1 cellular context compared by ENCODE assay signal in the genomic region with DNA sequence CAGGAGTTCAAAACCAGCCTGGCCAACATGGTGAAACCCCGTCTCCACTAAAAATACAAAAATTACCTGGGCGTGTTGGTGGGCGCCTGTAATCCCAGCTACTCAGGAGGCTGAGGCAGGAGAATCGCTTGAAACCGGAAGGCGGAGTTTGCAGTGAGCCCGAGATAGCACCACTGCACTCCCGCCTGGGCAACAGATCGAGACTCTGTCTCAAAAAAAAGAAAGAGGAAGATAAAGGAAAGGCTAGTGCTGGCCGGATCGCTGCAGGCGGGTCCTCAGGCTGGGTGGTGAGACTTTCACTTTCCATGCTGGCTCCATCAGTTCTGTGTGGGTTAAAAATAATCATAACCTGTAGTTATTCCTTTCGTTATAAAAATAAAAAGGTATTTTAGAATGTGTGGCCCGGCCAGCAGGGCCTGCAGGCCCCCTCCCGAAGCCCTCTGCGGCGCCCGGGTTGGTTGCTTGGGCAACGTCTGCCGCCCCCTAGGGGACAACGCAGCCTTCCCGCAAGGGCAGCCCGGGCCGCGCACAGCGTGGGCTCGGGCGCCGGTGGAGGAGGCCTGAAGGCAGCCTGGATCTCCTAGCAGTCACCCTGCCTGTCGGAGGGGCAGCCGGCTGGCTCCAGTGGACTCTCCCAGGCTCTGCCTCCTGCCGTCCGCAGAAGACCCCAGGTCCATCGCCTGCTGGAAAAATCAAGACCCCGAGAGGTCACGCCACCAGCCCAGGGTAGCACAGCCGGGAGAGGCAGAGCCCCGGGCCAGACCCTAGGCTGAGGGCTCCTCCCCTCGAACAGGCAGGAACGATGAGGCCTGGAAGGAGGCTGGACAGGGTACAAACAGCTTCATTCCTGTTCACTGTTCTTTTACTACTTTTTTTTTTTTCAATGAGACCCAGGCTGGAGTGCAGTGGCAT.
A peak's percentile ranks its signal among the peaks of the same experiment; 100 is the strongest.
TF ChIP-seq lines count a peak whose summit lies in the region.

No MANE protein-coding gene starts in this region.

TF ChIP-seq in HepG2, 621 proteins besides CTCF, POLR2A, EP300 and RAD21 (continued from another document and continues in another):
- TF ChIP-seq RCOR2 (CRISPR knock-in tag; IDR thresholded peaks at IDR 0.05) (0 out of 2 replicates have a peak, but pooled peaks have one; percentile 15), DNMT1 (CRISPR knock-in tag; IDR thresholded peaks at IDR 0.05) (no peak), NFKBIZ (CRISPR knock-in tag; IDR thresholded peaks at IDR 0.05) (no peak), TBX2 (CRISPR knock-in tag; IDR thresholded peaks at IDR 0.05; ENCODE audit: borderline replicate concordance) (no peak), PHB2 (IDR thresholded peaks at IDR 0.05; ENCODE audit: partially characterized antibody) (no peak), NR2F1 (CRISPR knock-in tag; IDR thresholded peaks at IDR 0.05) (no peak), RFX3 (CRISPR knock-in tag; IDR thresholded peaks at IDR 0.05) (peak; percentile 65), ZFY (CRISPR knock-in tag; IDR thresholded peaks at IDR 0.05) (peak; percentile 73), TRIM24 (CRISPR knock-in tag; IDR thresholded peaks at IDR 0.05) (no peak), RFX1 (IDR thresholded peaks at IDR 0.05) (peak; percentile 25; the same call in 1 of the 2 replicates), RXRA (CRISPR knock-in tag; IDR thresholded peaks at IDR 0.05) (peak; percentile 39; the same call in 1 of the 2 replicates), KDM3A (CRISPR knock-in tag; IDR thresholded peaks at IDR 0.05; ENCODE audit: low read depth) (0 out of 2 replicates have a peak, but pooled peaks have one; percentile 31), IRX3 (CRISPR knock-in tag; IDR thresholded peaks at IDR 0.05; ENCODE audit: borderline replicate concordance, low read depth) (no peak), U2AF1 (optimal IDR thresholded peaks at IDR 0.05; ENCODE audit: low read depth, low read length) (peak; percentile 56), ZFP36L1 (CRISPR knock-in tag; IDR thresholded peaks at IDR 0.05) (no peak), ZNF230 (CRISPR knock-in tag; IDR thresholded peaks at IDR 0.05) (no peak), NFKB2 (CRISPR knock-in tag; IDR thresholded peaks at IDR 0.05; ENCODE audit: borderline replicate concordance) (no peak), YEATS4 (CRISPR knock-in tag; IDR thresholded peaks at IDR 0.05; ENCODE audit: borderline replicate concordance) (0 out of 2 replicates have a peak, but pooled peaks have one; percentile 30), ZEB1 (IDR thresholded peaks at IDR 0.05; ENCODE audit: insufficient replicate concordance, low read depth) (no peak), GFI1 (CRISPR knock-in tag; IDR thresholded peaks at IDR 0.05; ENCODE audit: borderline replicate concordance) (no peak), ERF (CRISPR knock-in tag; IDR thresholded peaks at IDR 0.05) (no peak), MTA1 (CRISPR knock-in tag; IDR thresholded peaks at IDR 0.05; ENCODE audit: borderline replicate concordance) (no peak), ZNF296 (CRISPR knock-in tag; conservative IDR thresholded peaks at IDR 0.05) (no peak), FOSL2 (CRISPR knock-in tag; IDR thresholded peaks at IDR 0.05) (no peak), ZNF501 (CRISPR knock-in tag; IDR thresholded peaks at IDR 0.05) (no peak), MAFF (IDR thresholded peaks at IDR 0.05; ENCODE audit: low read depth, low read length) (no peak), CEBPG (CRISPR knock-in tag; IDR thresholded peaks at IDR 0.05) (no peak), MAZ (IDR thresholded peaks at IDR 0.05; ENCODE audit: borderline replicate concordance, low read depth, low read length) (no peak), MAZ (CRISPR knock-in tag; IDR thresholded peaks at IDR 0.05; ENCODE audit: low read depth) (no peak), ZNF234 (CRISPR knock-in tag; conservative IDR thresholded peaks at IDR 0.05) (no peak), SRSF1 (optimal IDR thresholded peaks at IDR 0.05; ENCODE audit: low read depth, low read length) (peak; percentile 35), SYNCRIP (IDR thresholded peaks at IDR 0.05; ENCODE audit: insufficient read depth, low read depth, low read length) (no peak), GATAD2A (CRISPR knock-in tag; IDR thresholded peaks at IDR 0.05) (peak; percentile 48; the same call in 1 of the 2 replicates), KDM2A (CRISPR knock-in tag; IDR thresholded peaks at IDR 0.05; ENCODE audit: borderline replicate concordance, low read depth) (peak; percentile 63; the same call in 1 of the 2 replicates), SP1 (IDR thresholded peaks at IDR 0.05) (no peak), SP1 (CRISPR knock-in tag; IDR thresholded peaks at IDR 0.05) (no peak), ZMYM3 (CRISPR knock-in tag; IDR thresholded peaks at IDR 0.05) (peak; percentile 57; the same call in 1 of the 2 replicates), HOXA3 (CRISPR knock-in tag; IDR thresholded peaks at IDR 0.05) (peak; percentile 69), SAFB2 (CRISPR knock-in tag; IDR thresholded peaks at IDR 0.05; ENCODE audit: borderline replicate concordance, low read depth) (no peak), ZBTB7B (CRISPR knock-in tag; IDR thresholded peaks at IDR 0.05) (peak; percentile 55), ARNT (IDR thresholded peaks at IDR 0.05) (no peak)
- TF ChIP-seq, protein P1, sequence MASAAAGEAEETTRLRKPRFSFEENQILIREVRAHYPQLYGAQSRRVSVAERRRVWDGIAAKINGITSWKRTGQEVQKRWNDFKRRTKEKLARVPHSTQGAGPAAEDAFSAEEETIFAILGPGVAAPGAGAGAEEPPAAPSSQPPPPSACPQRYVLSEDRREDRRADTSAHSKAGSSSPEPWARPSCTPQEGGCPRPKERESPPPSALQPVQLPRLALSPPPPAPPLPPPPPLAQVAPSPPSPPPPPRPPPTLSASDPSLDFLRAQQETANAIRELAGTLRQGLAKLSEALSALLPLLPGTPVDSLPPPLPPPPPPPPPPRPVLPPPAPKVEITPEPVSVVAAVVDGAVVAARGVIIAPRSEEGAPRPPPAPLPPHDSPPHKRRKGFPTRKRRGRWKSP (CRISPR knock-in tag; IDR thresholded peaks at IDR 0.05): 0 out of 2 replicates have a peak, but pooled peaks have one; percentile 21
- TF ChIP-seq, protein P2, sequence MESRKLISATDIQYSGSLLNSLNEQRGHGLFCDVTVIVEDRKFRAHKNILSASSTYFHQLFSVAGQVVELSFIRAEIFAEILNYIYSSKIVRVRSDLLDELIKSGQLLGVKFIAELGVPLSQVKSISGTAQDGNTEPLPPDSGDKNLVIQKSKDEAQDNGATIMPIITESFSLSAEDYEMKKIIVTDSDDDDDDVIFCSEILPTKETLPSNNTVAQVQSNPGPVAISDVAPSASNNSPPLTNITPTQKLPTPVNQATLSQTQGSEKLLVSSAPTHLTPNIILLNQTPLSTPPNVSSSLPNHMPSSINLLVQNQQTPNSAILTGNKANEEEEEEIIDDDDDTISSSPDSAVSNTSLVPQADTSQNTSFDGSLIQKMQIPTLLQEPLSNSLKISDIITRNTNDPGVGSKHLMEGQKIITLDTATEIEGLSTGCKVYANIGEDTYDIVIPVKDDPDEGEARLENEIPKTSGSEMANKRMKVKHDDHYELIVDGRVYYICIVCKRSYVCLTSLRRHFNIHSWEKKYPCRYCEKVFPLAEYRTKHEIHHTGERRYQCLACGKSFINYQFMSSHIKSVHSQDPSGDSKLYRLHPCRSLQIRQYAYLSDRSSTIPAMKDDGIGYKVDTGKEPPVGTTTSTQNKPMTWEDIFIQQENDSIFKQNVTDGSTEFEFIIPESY (CRISPR knock-in tag; IDR thresholded peaks at IDR 0.05): peak; percentile 90
- TF ChIP-seq, protein P3, sequence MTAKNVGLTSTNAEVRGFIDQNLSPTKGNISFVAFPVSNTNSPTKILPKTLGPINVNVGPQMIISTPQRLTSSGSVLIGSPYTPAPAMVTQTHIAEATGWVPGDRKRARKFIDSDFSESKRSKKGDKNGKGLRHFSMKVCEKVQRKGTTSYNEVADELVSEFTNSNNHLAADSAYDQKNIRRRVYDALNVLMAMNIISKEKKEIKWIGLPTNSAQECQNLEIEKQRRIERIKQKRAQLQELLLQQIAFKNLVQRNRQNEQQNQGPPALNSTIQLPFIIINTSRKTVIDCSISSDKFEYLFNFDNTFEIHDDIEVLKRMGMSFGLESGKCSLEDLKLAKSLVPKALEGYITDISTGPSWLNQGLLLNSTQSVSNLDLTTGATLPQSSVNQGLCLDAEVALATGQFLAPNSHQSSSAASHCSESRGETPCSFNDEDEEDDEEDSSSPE (CRISPR knock-in tag; IDR thresholded peaks at IDR 0.05): 0 out of 2 replicates have a peak, but pooled peaks have one; percentile 11
- TF ChIP-seq, protein P4, sequence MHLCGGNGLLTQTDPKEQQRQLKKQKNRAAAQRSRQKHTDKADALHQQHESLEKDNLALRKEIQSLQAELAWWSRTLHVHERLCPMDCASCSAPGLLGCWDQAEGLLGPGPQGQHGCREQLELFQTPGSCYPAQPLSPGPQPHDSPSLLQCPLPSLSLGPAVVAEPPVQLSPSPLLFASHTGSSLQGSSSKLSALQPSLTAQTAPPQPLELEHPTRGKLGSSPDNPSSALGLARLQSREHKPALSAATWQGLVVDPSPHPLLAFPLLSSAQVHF (CRISPR knock-in tag; IDR thresholded peaks at IDR 0.05): no peak
- TF ChIP-seq, protein P5, sequence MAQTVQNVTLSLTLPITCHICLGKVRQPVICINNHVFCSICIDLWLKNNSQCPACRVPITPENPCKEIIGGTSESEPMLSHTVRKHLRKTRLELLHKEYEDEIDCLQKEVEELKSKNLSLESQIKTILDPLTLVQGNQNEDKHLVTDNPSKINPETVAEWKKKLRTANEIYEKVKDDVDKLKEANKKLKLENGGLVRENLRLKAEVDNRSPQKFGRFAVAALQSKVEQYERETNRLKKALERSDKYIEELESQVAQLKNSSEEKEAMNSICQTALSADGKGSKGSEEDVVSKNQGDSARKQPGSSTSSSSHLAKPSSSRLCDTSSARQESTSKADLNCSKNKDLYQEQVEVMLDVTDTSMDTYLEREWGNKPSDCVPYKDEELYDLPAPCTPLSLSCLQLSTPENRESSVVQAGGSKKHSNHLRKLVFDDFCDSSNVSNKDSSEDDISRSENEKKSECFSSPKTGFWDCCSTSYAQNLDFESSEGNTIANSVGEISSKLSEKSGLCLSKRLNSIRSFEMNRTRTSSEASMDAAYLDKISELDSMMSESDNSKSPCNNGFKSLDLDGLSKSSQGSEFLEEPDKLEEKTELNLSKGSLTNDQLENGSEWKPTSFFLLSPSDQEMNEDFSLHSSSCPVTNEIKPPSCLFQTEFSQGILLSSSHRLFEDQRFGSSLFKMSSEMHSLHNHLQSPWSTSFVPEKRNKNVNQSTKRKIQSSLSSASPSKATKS (CRISPR knock-in tag; IDR thresholded peaks at IDR 0.05): no peak
- TF ChIP-seq, protein P6, sequence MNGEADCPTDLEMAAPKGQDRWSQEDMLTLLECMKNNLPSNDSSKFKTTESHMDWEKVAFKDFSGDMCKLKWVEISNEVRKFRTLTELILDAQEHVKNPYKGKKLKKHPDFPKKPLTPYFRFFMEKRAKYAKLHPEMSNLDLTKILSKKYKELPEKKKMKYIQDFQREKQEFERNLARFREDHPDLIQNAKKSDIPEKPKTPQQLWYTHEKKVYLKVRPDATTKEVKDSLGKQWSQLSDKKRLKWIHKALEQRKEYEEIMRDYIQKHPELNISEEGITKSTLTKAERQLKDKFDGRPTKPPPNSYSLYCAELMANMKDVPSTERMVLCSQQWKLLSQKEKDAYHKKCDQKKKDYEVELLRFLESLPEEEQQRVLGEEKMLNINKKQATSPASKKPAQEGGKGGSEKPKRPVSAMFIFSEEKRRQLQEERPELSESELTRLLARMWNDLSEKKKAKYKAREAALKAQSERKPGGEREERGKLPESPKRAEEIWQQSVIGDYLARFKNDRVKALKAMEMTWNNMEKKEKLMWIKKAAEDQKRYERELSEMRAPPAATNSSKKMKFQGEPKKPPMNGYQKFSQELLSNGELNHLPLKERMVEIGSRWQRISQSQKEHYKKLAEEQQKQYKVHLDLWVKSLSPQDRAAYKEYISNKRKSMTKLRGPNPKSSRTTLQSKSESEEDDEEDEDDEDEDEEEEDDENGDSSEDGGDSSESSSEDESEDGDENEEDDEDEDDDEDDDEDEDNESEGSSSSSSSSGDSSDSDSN (CRISPR knock-in tag; IDR thresholded peaks at IDR 0.05): peak; percentile 59
- TF ChIP-seq, protein P7, sequence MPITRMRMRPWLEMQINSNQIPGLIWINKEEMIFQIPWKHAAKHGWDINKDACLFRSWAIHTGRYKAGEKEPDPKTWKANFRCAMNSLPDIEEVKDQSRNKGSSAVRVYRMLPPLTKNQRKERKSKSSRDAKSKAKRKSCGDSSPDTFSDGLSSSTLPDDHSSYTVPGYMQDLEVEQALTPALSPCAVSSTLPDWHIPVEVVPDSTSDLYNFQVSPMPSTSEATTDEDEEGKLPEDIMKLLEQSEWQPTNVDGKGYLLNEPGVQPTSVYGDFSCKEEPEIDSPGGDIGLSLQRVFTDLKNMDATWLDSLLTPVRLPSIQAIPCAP (CRISPR knock-in tag; IDR thresholded peaks at IDR 0.05; ENCODE audit: low read depth): no peak
- TF ChIP-seq, protein P8, sequence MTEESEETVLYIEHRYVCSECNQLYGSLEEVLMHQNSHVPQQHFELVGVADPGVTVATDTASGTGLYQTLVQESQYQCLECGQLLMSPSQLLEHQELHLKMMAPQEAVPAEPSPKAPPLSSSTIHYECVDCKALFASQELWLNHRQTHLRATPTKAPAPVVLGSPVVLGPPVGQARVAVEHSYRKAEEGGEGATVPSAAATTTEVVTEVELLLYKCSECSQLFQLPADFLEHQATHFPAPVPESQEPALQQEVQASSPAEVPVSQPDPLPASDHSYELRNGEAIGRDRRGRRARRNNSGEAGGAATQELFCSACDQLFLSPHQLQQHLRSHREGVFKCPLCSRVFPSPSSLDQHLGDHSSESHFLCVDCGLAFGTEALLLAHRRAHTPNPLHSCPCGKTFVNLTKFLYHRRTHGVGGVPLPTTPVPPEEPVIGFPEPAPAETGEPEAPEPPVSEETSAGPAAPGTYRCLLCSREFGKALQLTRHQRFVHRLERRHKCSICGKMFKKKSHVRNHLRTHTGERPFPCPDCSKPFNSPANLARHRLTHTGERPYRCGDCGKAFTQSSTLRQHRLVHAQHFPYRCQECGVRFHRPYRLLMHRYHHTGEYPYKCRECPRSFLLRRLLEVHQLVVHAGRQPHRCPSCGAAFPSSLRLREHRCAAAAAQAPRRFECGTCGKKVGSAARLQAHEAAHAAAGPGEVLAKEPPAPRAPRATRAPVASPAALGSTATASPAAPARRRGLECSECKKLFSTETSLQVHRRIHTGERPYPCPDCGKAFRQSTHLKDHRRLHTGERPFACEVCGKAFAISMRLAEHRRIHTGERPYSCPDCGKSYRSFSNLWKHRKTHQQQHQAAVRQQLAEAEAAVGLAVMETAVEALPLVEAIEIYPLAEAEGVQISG (CRISPR knock-in tag; IDR thresholded peaks at IDR 0.05): peak; percentile 24; the same call in 1 of the 2 replicates
